Comparison of ENCODE assay signal across 13 cellular contexts in the genomic region with DNA sequence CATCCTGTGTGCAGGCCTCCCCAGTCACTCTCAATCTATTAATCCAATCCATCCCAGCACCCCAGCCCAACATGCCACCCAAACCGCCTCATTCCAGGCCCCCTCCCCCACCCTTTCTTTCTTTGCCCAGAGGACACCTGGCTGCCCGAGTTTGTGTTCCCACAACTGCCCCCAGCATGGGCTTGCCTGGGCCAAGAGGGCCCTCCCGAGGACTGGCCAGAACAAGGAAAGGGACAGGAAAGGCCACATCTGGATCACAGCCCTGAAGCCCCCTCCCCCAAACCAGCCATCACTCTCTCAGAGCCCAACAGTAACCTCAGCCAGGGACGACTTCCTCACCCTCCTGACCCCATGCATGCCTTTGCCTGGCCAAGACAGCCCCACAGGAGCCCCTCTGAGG. TPM values are rescaled to one million over a fixed set of nuclear protein-coding genes. Genes with fewer than 3 reads are reported as not detected.
DNase-seq lines count a peak whose midpoint lies in the region; ATAC-seq lines count a peak whose summit lies in the region.
"Had no signal": no experiment of that assay in that cellular context is flagged by ENCODE, and none has a peak within 500 bp of the region (broad histone marks: within the 10 kb centered on the region; RNA-seq: fewer than 3 reads in every experiment).

No MANE protein-coding gene starts in this region.

- H2AK5ac ChIP-seq in neuronal stem cell (ENCODE audit: low read depth, low read length) = peak overlapping the region; percentile 4

- no peak overlapping the region for H3K23ac ChIP-seq in neuronal stem cell (ENCODE audit: low read depth, low read length, poor library complexity)

- H3K4ac ChIP-seq in neuronal stem cell (ENCODE audit: low read length) = no peak overlapping the region

- no peaks in the 10 kb centered on the region for H3K36me3 ChIP-seq in esophagus (ENCODE audit: control insufficient read depth in 2 of 2, insufficient read depth in 2 of 2, low read length in 1 of 2)
- H3K36me3 ChIP-seq in neuronal stem cell (replicated peaks in 1 of 2; ENCODE audit: control insufficient read depth in 2 of 2, insufficient read depth in 2 of 2, low read length in 2 of 2) = no peaks in the 10 kb centered on the region
- H3K36me3 ChIP-seq in urinary bladder (ENCODE audit: insufficient read depth) = no peaks in the 10 kb centered on the region

- H3K27ac Mint-ChIP-seq in activated naive CD8-positive, alpha-beta T cell treated with anti-CD3 and anti-CD28 coated beads, Interleukin-2, amount 10 ng/mL, durations not matched to agents 7 days and 5 days = peak overlapping the region; percentile 38
- no peak overlapping the region for H3K27ac Mint-ChIP-seq in activated naive CD8-positive, alpha-beta T cell treated with anti-CD3 and anti-CD28 coated beads, Interleukin-2, amount 50 U/mL, for 24 hours
- H3K27ac Mint-ChIP-seq: activated CD4-positive, alpha-beta T cell treated with anti-CD3 and anti-CD28 coated beads, Interleukin-2, amount 10 ng/mL, durations not matched to agents 24 days and 14 days; stimulated activated naive CD8-positive, alpha-beta T cell treated with anti-CD3 and anti-CD28 coated beads, Interleukin-15, amount 100 ng/mL, for 72 hours; T-helper 17 cell had no signal

- H2AFZ ChIP-seq in neuronal stem cell (ENCODE audit: low read length) = no peak overlapping the region

- peak overlapping the region; percentile 17 for H4K91ac ChIP-seq in neuronal stem cell (ENCODE audit: low read depth, low read length, poor library complexity)

- no peaks in the 10 kb centered on the region for H3K36me3 Mint-ChIP-seq in activated naive CD8-positive, alpha-beta T cell treated with anti-CD3 and anti-CD28 coated beads, Interleukin-2, amount 10 ng/mL, durations not matched to agents 7 days and 5 days
- no peaks in the 10 kb centered on the region for H3K36me3 Mint-ChIP-seq in activated naive CD8-positive, alpha-beta T cell treated with anti-CD3 and anti-CD28 coated beads, Interleukin-2, amount 50 U/mL, for 24 hours (ENCODE audit: low read depth)

- no peak overlapping the region for H3K4me2 ChIP-seq in neuronal stem cell (ENCODE audit: insufficient read depth, low read length, poor library complexity, severe bottlenecking)

- no peaks in the 10 kb centered on the region for H3K9me3 Mint-ChIP-seq in activated naive CD8-positive, alpha-beta T cell treated with anti-CD3 and anti-CD28 coated beads, Interleukin-2, amount 10 ng/mL, durations not matched to agents 7 days and 5 days
- H3K9me3 Mint-ChIP-seq in activated naive CD8-positive, alpha-beta T cell treated with anti-CD3 and anti-CD28 coated beads, Interleukin-2, amount 50 U/mL, for 24 hours = no peaks in the 10 kb centered on the region
- H3K9me3 Mint-ChIP-seq: activated CD4-positive, alpha-beta T cell treated with anti-CD3 and anti-CD28 coated beads, Interleukin-2, amount 10 ng/mL, durations not matched to agents 24 days and 14 days; stimulated activated naive CD8-positive, alpha-beta T cell treated with anti-CD3 and anti-CD28 coated beads, Interleukin-15, amount 100 ng/mL, for 72 hours had no signal

- H2BK5ac ChIP-seq in neuronal stem cell (ENCODE audit: low read length) = no peak overlapping the region

- peaks cover 4 to 20% of the 10 kb centered on the region in 2 donors for H3K4me1 ChIP-seq in esophagus (ENCODE audit: control insufficient read depth in 2 of 2, insufficient read depth in 2 of 2, low read length in 1 of 2)
- H3K4me1 ChIP-seq in neuronal stem cell (ENCODE audit: control insufficient read depth in 2 of 2, insufficient read depth in 1 of 2, low read depth in 1 of 2, low read length in 2 of 2) = peaks cover 8 to 21% of the 10 kb centered on the region in 2 donors
- H3K4me1 ChIP-seq in urinary bladder (ENCODE audit: insufficient read depth) = no peaks in the 10 kb centered on the region

- H2BK120ac ChIP-seq in neuronal stem cell (ENCODE audit: low read depth, low read length) = no peak overlapping the region

- no peak overlapping the region for H3K4me3 Mint-ChIP-seq in activated naive CD8-positive, alpha-beta T cell treated with anti-CD3 and anti-CD28 coated beads, Interleukin-2, amount 10 ng/mL, durations not matched to agents 7 days and 5 days
- no peak overlapping the region for H3K4me3 Mint-ChIP-seq in activated naive CD8-positive, alpha-beta T cell treated with anti-CD3 and anti-CD28 coated beads, Interleukin-2, amount 50 U/mL, for 24 hours
- H3K4me3 Mint-ChIP-seq: activated CD4-positive, alpha-beta T cell treated with anti-CD3 and anti-CD28 coated beads, Interleukin-2, amount 10 ng/mL, durations not matched to agents 24 days and 14 days; stimulated activated naive CD8-positive, alpha-beta T cell treated with anti-CD3 and anti-CD28 coated beads, Interleukin-15, amount 100 ng/mL, for 72 hours; T-helper 17 cell had no signal

- no peaks in the 10 kb centered on the region for H3K79me1 ChIP-seq in neuronal stem cell (ENCODE audit: low read depth, low read length)

- H3K4me3 ChIP-seq in esophagus (ENCODE audit: low read depth in 1 of 2, low read length in 2 of 2) (peak overlapping the region in 1 of 2 donors; percentile 17), neuronal stem cell (ENCODE audit: low read length in 2 of 2) (no peak overlapping the region), urinary bladder (ENCODE audit: low read depth, low read length) (peak overlapping the region; percentile 32)

- DNase-seq in activated naive CD8-positive, alpha-beta T cell treated with anti-CD3 and anti-CD28 coated beads, Interleukin-2, amount 10 ng/mL, durations not matched to agents 7 days and 5 days = no peak
- no peak for DNase-seq in activated naive CD8-positive, alpha-beta T cell treated with anti-CD3 and anti-CD28 coated beads, Interleukin-2, amount 50 U/mL, for 24 hours
- no peak for DNase-seq in neuronal stem cell (ENCODE audit: low spot score)
- DNase-seq: 8988T; activated CD4-positive, alpha-beta T cell treated with anti-CD3 and anti-CD28 coated beads, Interleukin-2, amount 10 ng/mL, durations not matched to agents 24 days and 14 days; PC-3; stimulated activated naive CD8-positive, alpha-beta T cell treated with anti-CD3 and anti-CD28 coated beads, Interleukin-15, amount 100 ng/mL, for 72 hours; T-helper 17 cell had no signal

- peak overlapping the region; percentile 20 to 34 for H3K27ac ChIP-seq in esophagus (ENCODE audit: low read depth in 2 of 2, low read length in 1 of 2)
- H3K27ac ChIP-seq in neuronal stem cell (replicated peaks; ENCODE audit: low read length) = no peak overlapping the region
- H3K27ac ChIP-seq in urinary bladder (ENCODE audit: low read depth) = no peak overlapping the region

- no peak overlapping the region for H2BK12ac ChIP-seq in neuronal stem cell (ENCODE audit: low read length)

- H3K27me3 Mint-ChIP-seq in activated naive CD8-positive, alpha-beta T cell treated with anti-CD3 and anti-CD28 coated beads, Interleukin-2, amount 10 ng/mL, durations not matched to agents 7 days and 5 days = peaks cover 14% of the 10 kb centered on the region
- H3K27me3 Mint-ChIP-seq in activated naive CD8-positive, alpha-beta T cell treated with anti-CD3 and anti-CD28 coated beads, Interleukin-2, amount 50 U/mL, for 24 hours = peaks cover 7% of the 10 kb centered on the region

- H3K9ac ChIP-seq in neuronal stem cell (ENCODE audit: low read depth, low read length, poor library complexity) = no peak overlapping the region

- 34 to 43% methylated on average over 4 of the region's 4 CpGs for WGBS in esophagus, 2 donors
- no CpG with 5 or more reads among the region's 4 CpGs for WGBS in neuronal stem cell (ENCODE audit: extremely low coverage in 2 of 2, insufficient read length in 2 of 2, insufficient replicate concordance in 1 of 2), 2 donors
- WGBS in urinary bladder = 57% methylated on average over 4 of the region's 4 CpGs

- H3K27me3 ChIP-seq in esophagus (ENCODE audit: control insufficient read depth in 1 of 2, insufficient read depth in 2 of 2, low read length in 2 of 2) = no peaks in the 10 kb centered on the region
- H3K27me3 ChIP-seq in neuronal stem cell (ENCODE audit: control insufficient read depth in 3 of 3, insufficient read depth in 3 of 3, low read depth in 1 of 3, low read length in 3 of 3) = peaks cover 0 to 22% (median 0%) of the 10 kb centered on the region in 3 experiments

- H2BK15ac ChIP-seq in neuronal stem cell (ENCODE audit: low read length) = no peak overlapping the region

- no peak for ATAC-seq in activated naive CD8-positive, alpha-beta T cell treated with anti-CD3 and anti-CD28 coated beads, Interleukin-2, amount 10 ng/mL, durations not matched to agents 7 days and 5 days (ENCODE audit: low read depth)
- no peak for ATAC-seq in activated naive CD8-positive, alpha-beta T cell treated with anti-CD3 and anti-CD28 coated beads, Interleukin-2, amount 50 U/mL, for 24 hours
- ATAC-seq in HG03095 (IDR thresholded peaks at IDR 0.05; ENCODE audit: unreplicated experiment) (no peak), GM19467 (IDR thresholded peaks at IDR 0.05; ENCODE audit: unreplicated experiment) (no peak), HG02840 (IDR thresholded peaks at IDR 0.05; ENCODE audit: low FRiP score, unreplicated experiment) (no peak)
- ATAC-seq: PC-3; stimulated activated naive CD8-positive, alpha-beta T cell treated with anti-CD3 and anti-CD28 coated beads, Interleukin-15, amount 100 ng/mL, for 72 hours; T-helper 17 cell had no signal

- no peaks in the 10 kb centered on the region for H3K9me3 ChIP-seq in esophagus (ENCODE audit: control insufficient read depth in 2 of 2, insufficient read depth in 1 of 2, low read depth in 1 of 2, low read length in 1 of 2)
- no peaks in the 10 kb centered on the region for H3K9me3 ChIP-seq in neuronal stem cell (replicated peaks in 1 of 2; ENCODE audit: control insufficient read depth in 2 of 2, insufficient read depth in 1 of 2, low read depth in 1 of 2, low read length in 2 of 2)

- POLR2A ChIA-PET in activated naive CD8-positive, alpha-beta T cell treated with anti-CD3 and anti-CD28 coated beads, Interleukin-2, amount 10 ng/mL, durations not matched to agents 7 days and 5 days (lab: Charles Lee) = no interaction called here

- H3K18ac ChIP-seq in neuronal stem cell (ENCODE audit: low read length) = peak overlapping the region; percentile 76

- H3K14ac ChIP-seq in neuronal stem cell (ENCODE audit: low read length) = no peak overlapping the region

- no peak overlapping the region for H4K8ac ChIP-seq in neuronal stem cell (ENCODE audit: low read depth, low read length)

- H3K4me1 Mint-ChIP-seq in activated naive CD8-positive, alpha-beta T cell treated with anti-CD3 and anti-CD28 coated beads, Interleukin-2, amount 10 ng/mL, durations not matched to agents 7 days and 5 days = peaks cover 2% of the 10 kb centered on the region
- peaks cover 12% of the 10 kb centered on the region for H3K4me1 Mint-ChIP-seq in activated naive CD8-positive, alpha-beta T cell treated with anti-CD3 and anti-CD28 coated beads, Interleukin-2, amount 50 U/mL, for 24 hours

RNA-seq across cellular contexts. Expression of a gene that starts 1.2 kb away (rescaled TPM):
- 10 to 100 TPM; 15.1 to 21.2 TPM for total RNA-seq in activated naive CD8-positive, alpha-beta T cell treated with anti-CD3 and anti-CD28 coated beads, Interleukin-2, amount 10 ng/mL, durations not matched to agents 7 days and 5 days
- polyA plus RNA-seq in esophagus = 10 to 100 TPM; 28.3 to 39.0 TPM
- 1.1 TPM for polyA plus RNA-seq in neuronal stem cell (2013, experiment 1 of 2)
- 1.3 TPM for polyA plus RNA-seq in neuronal stem cell (2013, experiment 2 of 2)
- total RNA-seq in urinary bladder = 191 TPM
- polyA plus RNA-seq in urinary bladder = 576 TPM

Comparison
In these comparisons a context has a peak if more than half of its experiments do, and no peak if none do; other contexts are left out.
1. H3K27ac ChIP-seq: peak in esophagus (2 of 2); none in neuronal stem cell (single experiment) and urinary bladder (single experiment).